In genomic region chr15:65952425-65953053, GRCh38 we compare ENCODE assay signal across 10 cellular contexts.
DNase-seq lines count a peak whose midpoint lies in the region; ATAC-seq and TF ChIP-seq lines count a peak whose summit lies in the region.
"Had no signal": no experiment of that assay in that cellular context is flagged by ENCODE, and none has a peak within 500 bp of the region (broad histone marks: within the 10 kb centered on the region; RNA-seq: fewer than 3 reads in every experiment).

No MANE protein-coding gene starts in this region.

- H3K36me3 Mint-ChIP-seq in glutamatergic neuron (ENCODE audit: unreplicated experiment): no peaks in the 10 kb centered on the region
- no peaks in the 10 kb centered on the region for H3K36me3 Mint-ChIP-seq in CD4-positive, alpha-beta T cell (ENCODE audit: low read depth)

- no peak overlapping the region for H3K4me3 Mint-ChIP-seq in glutamatergic neuron (ENCODE audit: unreplicated experiment)
- H3K4me3 Mint-ChIP-seq in CD4-positive, alpha-beta T cell: no peak overlapping the region

- H3K4me1 Mint-ChIP-seq in glutamatergic neuron (ENCODE audit: low read depth, unreplicated experiment): peaks cover 16% of the 10 kb centered on the region
- no peaks in the 10 kb centered on the region for H3K4me1 Mint-ChIP-seq in CD4-positive, alpha-beta T cell (ENCODE audit: low read depth)

- ATAC-seq in CD4-positive, alpha-beta T cell (ENCODE audit: poor library complexity): no peak
- ATAC-seq in HG03342 (IDR thresholded peaks at IDR 0.05; ENCODE audit: unreplicated experiment): no peak

- CTCF ChIA-PET in CD4-positive, alpha-beta T cell (lab: Charles Lee): no interaction called here

- POLR2A ChIA-PET in CD4-positive, alpha-beta T cell (lab: Charles Lee): interaction anchor here (1.5 kb wide), 1 partner anchor 10 kb away, joined by 3 read pairs; no protein-coding TSS in a partner anchor

- DNase-seq in GM13976 (ENCODE audit: low spot score) (peak; percentile 41), MG63 (peak; percentile 41), dedifferentiated amniotic fluid mesenchymal stem cell (ENCODE audit: extremely low spot score) (peak; percentile 19), myocyte (ENCODE audit: low read depth) (peak; percentile 69), glutamatergic neuron (no peak), NCI-H1105 (lab: John Stamatoyannopoulos, UW) (no peak)
- no peak for DNase-seq in CD4-positive, alpha-beta T cell
- DNase-seq: NCI-H526 treated with DMSO at 0.1 percent for 48 hours had no signal

- no peak overlapping the region for H3K4me3 ChIP-seq in MG63

- peaks cover 3% of the 10 kb centered on the region for H3K27me3 Mint-ChIP-seq in glutamatergic neuron (ENCODE audit: unreplicated experiment)
- no peaks in the 10 kb centered on the region for H3K27me3 Mint-ChIP-seq in CD4-positive, alpha-beta T cell

- H3K27ac ChIP-seq in CD4-positive, alpha-beta T cell (ENCODE audit: low read depth, low read length): no peak overlapping the region
- H3K27ac ChIP-seq: epithelial cell of prostate had no signal

- in situ Hi-C loops in GM13976 (cut with MboI; ENCODE audit: low sequenced_read_pairs, unreplicated experiment): no loop called here

- no peaks in the 10 kb centered on the region for H3K9me3 ChIP-seq in MG63
- no peaks in the 10 kb centered on the region for H3K9me3 ChIP-seq in CD4-positive, alpha-beta T cell (ENCODE audit: control insufficient read depth, low read length)

- no peaks in the 10 kb centered on the region for H3K27me3 ChIP-seq in MG63
- no peaks in the 10 kb centered on the region for H3K27me3 ChIP-seq in CD4-positive, alpha-beta T cell (ENCODE audit: control insufficient read depth, insufficient read depth, low read length)

- intact Hi-C loops in CD4-positive, alpha-beta T cell (cut with DNase I, micrococcal nuclease): no loop called here

- H3K36me3 ChIP-seq in MG63: no peaks in the 10 kb centered on the region

- no peaks in the 10 kb centered on the region for H3K9me3 Mint-ChIP-seq in glutamatergic neuron (ENCODE audit: unreplicated experiment)
- H3K9me3 Mint-ChIP-seq in CD4-positive, alpha-beta T cell: no peaks in the 10 kb centered on the region

- TF ChIP-seq CTCF in GM13976 (IDR thresholded peaks at IDR 0.05; ENCODE audit: borderline replicate concordance, control extremely low read depth, extremely low read depth, insufficient read depth, missing control alignments) (no peak), glutamatergic neuron (IDR thresholded peaks at IDR 0.05; ENCODE audit: partially characterized antibody, unreplicated experiment) (no peak)
- TF ChIP-seq CTCF in CD4-positive, alpha-beta T cell (IDR thresholded peaks at IDR 0.05): no peak

- no peak overlapping the region for H3K27ac Mint-ChIP-seq in glutamatergic neuron (ENCODE audit: unreplicated experiment)
- no peak overlapping the region for H3K27ac Mint-ChIP-seq in CD4-positive, alpha-beta T cell

Comparison
In these comparisons a context has a peak if more than half of its experiments do, and no peak if none do; other contexts are left out.
1. DNase-seq: peak in GM13976 (single experiment), MG63 (single experiment), dedifferentiated amniotic fluid mesenchymal stem cell (single experiment) and myocyte (single experiment); none in glutamatergic neuron (single experiment), CD4-positive, alpha-beta T cell (0 of 10) and NCI-H1105 (single experiment).